ENCODE assay signal across 3 cellular contexts in genomic region chr10:2488606-2489005, GRCh38.
TF ChIP-seq lines count a peak whose summit lies in the region.

No MANE protein-coding gene starts in this region.

TF ChIP-seq in HepG2, 621 proteins besides CTCF, POLR2A, EP300 and RAD21:
- TF ChIP-seq YY1 (IDR thresholded peaks at IDR 0.05; ENCODE audit: insufficient read depth, insufficient replicate concordance, low read depth, low read length) (no peak), TCF7 (IDR thresholded peaks at IDR 0.05; ENCODE audit: low read depth) (no peak), ATF7 (IDR thresholded peaks at IDR 0.05) (peak; percentile 95), ATF7 (CRISPR knock-in tag; IDR thresholded peaks at IDR 0.05) (no peak), CREB1 (IDR thresholded peaks at IDR 0.05) (peak; percentile 76), CREB1 (CRISPR knock-in tag; IDR thresholded peaks at IDR 0.05) (no peak), NKX3-1 (CRISPR knock-in tag; IDR thresholded peaks at IDR 0.05) (no peak), FOXK2 (IDR thresholded peaks at IDR 0.05) (no peak), RAD51 (IDR thresholded peaks at IDR 0.05; ENCODE audit: borderline replicate concordance) (no peak)

TF ChIP-seq in K562, 482 proteins besides CTCF, POLR2A, EP300 and RAD21:
- TF ChIP-seq CTBP1 (IDR thresholded peaks at IDR 0.05; ENCODE audit: borderline replicate concordance) (no peak), ATF3 (IDR thresholded peaks at IDR 0.05) (peak; percentile 42; the same call in 1 of the 2 replicates), ATF3 (CRISPR knock-in tag; conservative IDR thresholded peaks at IDR 0.05) (no peak)

TF ChIP-seq in neural cell, 6 proteins besides CTCF, POLR2A, EP300 and RAD21:
- TF ChIP-seq SMC3 (conservative IDR thresholded peaks at IDR 0.05; ENCODE audit: poor library complexity) = no peak
- no peak for TF ChIP-seq REST (IDR thresholded peaks at IDR 0.05; ENCODE audit: borderline replicate concordance)
- TF ChIP-seq TAF1 (IDR thresholded peaks at IDR 0.05; ENCODE audit: low read depth) = no peak
- no peak for TF ChIP-seq POLR2AphosphoS5 (IDR thresholded peaks at IDR 0.05)
- no peak for TF ChIP-seq EZH2 (IDR thresholded peaks at IDR 0.05; ENCODE audit: borderline replicate concordance, insufficient read depth, low read length, poor library complexity, severe bottlenecking)
- no peak for TF ChIP-seq MXI1 (conservative IDR thresholded peaks at IDR 0.05; ENCODE audit: poor library complexity, severe bottlenecking)
